In genomic region chr16:48824271-48824670, GRCh38 we compare ENCODE assay signal across 17 cellular contexts.
DNase-seq lines count a peak whose midpoint lies in the region; ATAC-seq and TF ChIP-seq lines count a peak whose summit lies in the region.
"Had no signal": no experiment of that assay in that cellular context is flagged by ENCODE, and none has a peak within 500 bp of the region (broad histone marks: within the 10 kb centered on the region; RNA-seq: fewer than 3 reads in every experiment).

No MANE protein-coding gene starts in this region.

- H3K9me3 Mint-ChIP-seq in glutamatergic neuron (ENCODE audit: unreplicated experiment): peaks cover 7% of the 10 kb centered on the region

- H3K27ac ChIP-seq in left ventricle myocardium inferior (replicated peaks) (no peak overlapping the region), SJCRH30 (no peak overlapping the region; the same call in 1 of the 2 replicates)
- H3K27ac ChIP-seq: A549, PC-9 had no signal

- TF ChIP-seq CTCF in left ventricle myocardium inferior (IDR thresholded peaks at IDR 0.05; ENCODE audit: borderline replicate concordance) (no peak), glutamatergic neuron (IDR thresholded peaks at IDR 0.05; ENCODE audit: partially characterized antibody, unreplicated experiment) (no peak)

- peaks cover 34% of the 10 kb centered on the region for H3K4me1 Mint-ChIP-seq in glutamatergic neuron (ENCODE audit: low read depth, unreplicated experiment)
- H3K4me1 Mint-ChIP-seq: B cell, CD14-positive monocyte had no signal

- H3K36me3 Mint-ChIP-seq in glutamatergic neuron (ENCODE audit: unreplicated experiment): peaks cover 6% of the 10 kb centered on the region
- H3K36me3 Mint-ChIP-seq: CD14-positive monocyte had no signal

- no peak overlapping the region for H3K4me3 ChIP-seq in left ventricle myocardium inferior
- H3K4me3 ChIP-seq in SJCRH30: no peak overlapping the region
- H3K4me3 ChIP-seq: A549, PC-9 had no signal

- intact Hi-C loops in left ventricle myocardium inferior (cut with micrococcal nuclease): no loop called here
- intact Hi-C loops in cardiac septum (cut with DNase I): no loop called here

- DNase-seq in left ventricle myocardium inferior (peak; percentile 25), cardiac septum (ENCODE audit: low spot score) (no peak), SJCRH30 (peak; percentile 60), glutamatergic neuron (peak; percentile 79), RPMI8226 (no peak), HEK293T (ENCODE audit: extremely low spot score) (no peak)
- DNase-seq: DMS79, KBM-7, NCI-H1105 treated with DMSO at 0.1 percent for 48 hours, NCI-H2029 treated with DMSO at 0.1 percent for 48 hours, NCI-H446, NCI-H69, PC-9 had no signal

- no peaks in the 10 kb centered on the region for H3K4me1 ChIP-seq in left ventricle myocardium inferior
- H3K4me1 ChIP-seq in SJCRH30: peaks cover 6% of the 10 kb centered on the region
- H3K4me1 ChIP-seq: A549 had no signal

- POLR2A ChIA-PET in HEK293T (lab: Yijun Ruan, JAX): no interaction called here

- H3K27me3 ChIP-seq in left ventricle myocardium inferior (ENCODE audit: low read depth) (peaks cover 46% of the 10 kb centered on the region), SJCRH30 (no peaks in the 10 kb centered on the region)

- peaks cover 4% of the 10 kb centered on the region for H3K27me3 Mint-ChIP-seq in glutamatergic neuron (ENCODE audit: unreplicated experiment)
- H3K27me3 Mint-ChIP-seq: B cell had no signal

- H3K9me3 ChIP-seq in left ventricle myocardium inferior (replicated peaks) (peaks cover 7% of the 10 kb centered on the region), SJCRH30 (replicated peaks) (no peaks in the 10 kb centered on the region)
- H3K9me3 ChIP-seq: A549 had no signal

- H3K36me3 ChIP-seq in left ventricle myocardium inferior: no peaks in the 10 kb centered on the region
- no peaks in the 10 kb centered on the region for H3K36me3 ChIP-seq in SJCRH30

- ATAC-seq in GM18868 (IDR thresholded peaks at IDR 0.05; ENCODE audit: unreplicated experiment): no peak
- ATAC-seq: A549 had no signal

- CTCF ChIA-PET in HEK293T (lab: Yijun Ruan, JAX): no interaction called here

- peak overlapping the region; percentile 78 for H3K27ac Mint-ChIP-seq in glutamatergic neuron (ENCODE audit: unreplicated experiment)
- H3K27ac Mint-ChIP-seq: B cell, CD14-positive monocyte had no signal

- peak overlapping the region; percentile 68 for H3K4me3 Mint-ChIP-seq in glutamatergic neuron (ENCODE audit: unreplicated experiment)
- H3K4me3 Mint-ChIP-seq: B cell, CD14-positive monocyte had no signal

TF ChIP-seq in HEK293T, 16 proteins besides CTCF, POLR2A, EP300 and RAD21:
- TF ChIP-seq PKNOX1 (IDR thresholded peaks at IDR 0.05) (no peak), LEF1 (IDR thresholded peaks at IDR 0.05; ENCODE audit: borderline replicate concordance) (no peak), TARDBP (IDR thresholded peaks at IDR 0.05) (no peak), SUZ12 (IDR thresholded peaks at IDR 0.05) (no peak), NFRKB (IDR thresholded peaks at IDR 0.05) (no peak), FOXA1 (IDR thresholded peaks at IDR 0.05) (no peak), SP1 (IDR thresholded peaks at IDR 0.05) (no peak), ZNF384 (IDR thresholded peaks at IDR 0.05) (no peak), ELF4 (IDR thresholded peaks at IDR 0.05) (no peak), BHLHE40 (IDR thresholded peaks at IDR 0.05; ENCODE audit: borderline replicate concordance) (no peak), ARNT (IDR thresholded peaks at IDR 0.05) (no peak), FOXM1 (IDR thresholded peaks at IDR 0.05; ENCODE audit: borderline replicate concordance) (no peak), HDGF (IDR thresholded peaks at IDR 0.05; ENCODE audit: borderline replicate concordance) (no peak)
TF ChIP-seq in HEK293T: peak in this region for 0.

Comparison
In these comparisons a context has a peak if more than half of its experiments do, and no peak if none do; other contexts are left out.
1. DNase-seq: peak in left ventricle myocardium inferior (single experiment), SJCRH30 (2 of 2) and glutamatergic neuron (single experiment); none in cardiac septum (single experiment), RPMI8226 (single experiment) and HEK293T (single experiment).